Comparison of ENCODE assay signal across 9 cellular contexts in genomic region chr6:112254921-112255320, GRCh38. TPM values are rescaled to one million over a fixed set of nuclear protein-coding genes. Genes with fewer than 3 reads are reported as not detected.
DNase-seq lines count a peak whose midpoint lies in the region; FAIRE-seq and TF ChIP-seq lines count a peak whose summit lies in the region.
"Had no signal": no experiment of that assay in that cellular context is flagged by ENCODE, and none has a peak within 500 bp of the region (broad histone marks: within the 10 kb centered on the region; RNA-seq: fewer than 3 reads in every experiment).

No MANE protein-coding gene starts in this region.

- H3K4me1 ChIP-seq in mucosa of stomach (ENCODE audit: control insufficient read depth, insufficient read depth, low read length) (no peaks in the 10 kb centered on the region), transverse colon (peaks cover 3 to 8% (median 7%) of the 10 kb centered on the region in 4 donors)

- in situ Hi-C loops in transverse colon (cut with MboI; ENCODE audit: low pct_ligation_motif_present in 1 of 4, low pct_unique_long_range_greater_than_20kb in 1 of 4, low sequenced_read_pairs in 3 of 4), result no loop called here

- H3K36me3 ChIP-seq in mucosa of stomach (ENCODE audit: control insufficient read depth, insufficient read depth, low read length) (no peaks in the 10 kb centered on the region), transverse colon (no peaks in the 10 kb centered on the region)

- TF ChIP-seq POLR2A in transverse colon (IDR thresholded peaks at IDR 0.05) (no peak), GM12891 (IDR thresholded peaks at IDR 0.05; ENCODE audit: low read depth, low read length) (no peak)

- WGBS in transverse colon (ENCODE audit: low coverage in 1 of 2), 2 donors, result 79% methylated on average over 3 of the region's 3 CpGs; no CpG with 5 or more reads in 1 of the 2 donors

- no peak for FAIRE-seq in GM12891 (lab: Jason Lieb, UNC)

- H3K27me3 Mint-ChIP-seq in activated naive CD4-positive, alpha-beta T cell treated with anti-CD3 and anti-CD28 coated beads, Interleukin-2, amount 50 U/mL, for 24 hours, result peaks cover 37% of the 10 kb centered on the region
- peaks cover 5% of the 10 kb centered on the region for H3K27me3 Mint-ChIP-seq in endothelial cell (ENCODE audit: unreplicated experiment)

- no peak for DNase-seq in activated naive CD4-positive, alpha-beta T cell treated with anti-CD3 and anti-CD28 coated beads, Interleukin-2, amount 50 U/mL, for 16 hours
- DNase-seq in endothelial cell (ENCODE audit: low spot score) (no peak), transverse colon (no peak), GM12891 (ENCODE audit: insufficient read length, low spot score) (no peak), SKM-1 treated with dmso at 0.1 percent for 144 hours (lab: John Stamatoyannopoulos, UW; ENCODE audit: unreplicated experiment) (no peak)
- no peak for DNase-seq in stimulated activated CD8-positive, alpha-beta memory T cell treated with anti-CD3 and anti-CD28 coated beads, Interleukin-4, amount 100 ng/mL, for 48 hours
- DNase-seq: NCI-H1694 treated with DMSO at 0.1 percent for 48 hours had no signal

- peak overlapping the region; percentile 87 to 89 (median 89) for H3K27ac ChIP-seq in transverse colon

- peak overlapping the region; percentile 78 for H3K4me3 Mint-ChIP-seq in activated naive CD4-positive, alpha-beta T cell treated with anti-CD3 and anti-CD28 coated beads, Interleukin-2, amount 50 U/mL, for 24 hours
- H3K4me3 Mint-ChIP-seq in endothelial cell (ENCODE audit: unreplicated experiment), result peak overlapping the region; percentile 88

- no peak for TF ChIP-seq EP300 in transverse colon (IDR thresholded peaks at IDR 0.05; ENCODE audit: low read depth)

- intact Hi-C loops in transverse colon (cut with DNase I; ENCODE audit: low total_unique reads), result loop anchor here (2.0 to 10.0 kb wide), 4 partner anchors 32 to 1888 kb away; no protein-coding TSS in a partner anchor

- TF ChIP-seq CTCF in endothelial cell (IDR thresholded peaks at IDR 0.05; ENCODE audit: unreplicated experiment) (no peak), transverse colon (IDR thresholded peaks at IDR 0.05) (no peak)

- no peak overlapping the region for H3K9ac ChIP-seq in mucosa of stomach (ENCODE audit: low read length)

- H3K9me3 ChIP-seq in mucosa of stomach (ENCODE audit: control insufficient read depth, low read length), result no peaks in the 10 kb centered on the region
- no peaks in the 10 kb centered on the region for H3K9me3 ChIP-seq in transverse colon

- H3K36me3 Mint-ChIP-seq in activated naive CD4-positive, alpha-beta T cell treated with anti-CD3 and anti-CD28 coated beads, Interleukin-2, amount 50 U/mL, for 24 hours, result no peaks in the 10 kb centered on the region
- H3K36me3 Mint-ChIP-seq in endothelial cell (ENCODE audit: low read depth, unreplicated experiment), result no peaks in the 10 kb centered on the region

- no peak overlapping the region for H3K27ac Mint-ChIP-seq in activated naive CD4-positive, alpha-beta T cell treated with anti-CD3 and anti-CD28 coated beads, Interleukin-2, amount 50 U/mL, for 24 hours
- no peak overlapping the region for H3K27ac Mint-ChIP-seq in endothelial cell (ENCODE audit: unreplicated experiment)

- H3K27me3 ChIP-seq in mucosa of stomach (ENCODE audit: control insufficient read depth, insufficient read depth, low read length), result peaks cover 24% of the 10 kb centered on the region
- H3K27me3 ChIP-seq in transverse colon, result peaks cover 26% of the 10 kb centered on the region

- peak overlapping the region; percentile 60 for H3K4me3 ChIP-seq in mucosa of stomach (ENCODE audit: low read length)
- H3K4me3 ChIP-seq in transverse colon, result peak overlapping the region in 3 of 4 donors; percentile 42 to 66 (median 58)

- no peaks in the 10 kb centered on the region for H3K9me3 Mint-ChIP-seq in activated naive CD4-positive, alpha-beta T cell treated with anti-CD3 and anti-CD28 coated beads, Interleukin-2, amount 50 U/mL, for 24 hours
- no peaks in the 10 kb centered on the region for H3K9me3 Mint-ChIP-seq in endothelial cell (ENCODE audit: unreplicated experiment)

- H3K4me1 Mint-ChIP-seq in activated naive CD4-positive, alpha-beta T cell treated with anti-CD3 and anti-CD28 coated beads, Interleukin-2, amount 50 U/mL, for 24 hours, result peaks cover 16% of the 10 kb centered on the region
- H3K4me1 Mint-ChIP-seq in endothelial cell (ENCODE audit: unreplicated experiment), result peaks cover 21% of the 10 kb centered on the region

TF ChIP-seq in GM12891, 5 proteins besides CTCF, POLR2A, EP300 and RAD21:
- TF ChIP-seq SPI1 (IDR thresholded peaks at IDR 0.05; ENCODE audit: low read depth, low read length) (no peak), PAX5 (IDR thresholded peaks at IDR 0.05; ENCODE audit: insufficient read depth, low read length, severe bottlenecking) (no peak), POU2F2 (IDR thresholded peaks at IDR 0.05; ENCODE audit: low read depth, low read length) (no peak), TAF1 (IDR thresholded peaks at IDR 0.05; ENCODE audit: low read depth, low read length) (no peak), POLR2AphosphoS5 (IDR thresholded peaks at IDR 0.05; ENCODE audit: low read depth, low read length) (no peak)
TF ChIP-seq in GM12891: peak in this region for 0.

RNA-seq across cellular contexts. Expression of gene LAMA4, which starts 0.6 kb away (rescaled TPM):
- total RNA-seq in endothelial cell (ENCODE audit: unreplicated experiment) (23.9 TPM), transverse colon (10 to 100 TPM; 27.3 to 54.9 (median 40.1) TPM)
- not detected for polyA plus RNA-seq in GM12891 (2012; ENCODE audit: low read depth, missing spikeins)
